In genomic region chr19:57746580-57747471, GRCh38 we compare ENCODE assay signal across 1 cellular context.
A peak's percentile ranks its signal among the peaks of the same experiment; 100 is the strongest.
TF ChIP-seq lines count a peak whose summit lies in the region.

TSS of gene ZNF776 (plus strand) at chr19:57746815. CDS start at chr19:57747059, 244 bp downstream.

TF ChIP-seq in H1, 55 proteins besides CTCF, POLR2A, EP300 and RAD21 (continued from another document):
- TF ChIP-seq USF2 (IDR thresholded peaks at IDR 0.05; ENCODE audit: low read length) (no peak), TAF1 (IDR thresholded peaks at IDR 0.05; ENCODE audit: low read depth, low read length) (peak; percentile 79; the same call in 1 of the 2 replicates), POLR2AphosphoS5 (IDR thresholded peaks at IDR 0.05; ENCODE audit: low read depth, low read length) (peak; percentile 77), BACH1 (IDR thresholded peaks at IDR 0.05; ENCODE audit: low read length) (no peak), CHD2 (IDR thresholded peaks at IDR 0.05; ENCODE audit: low read length) (peak; percentile 82), SP4 (IDR thresholded peaks at IDR 0.05; ENCODE audit: low read length) (no peak), CHD7 (IDR thresholded peaks at IDR 0.05; ENCODE audit: insufficient replicate concordance, low read length) (no peak), SIRT6 (IDR thresholded peaks at IDR 0.05; ENCODE audit: low read length) (no peak), FOSL1 (IDR thresholded peaks at IDR 0.05; ENCODE audit: insufficient read depth, low read depth, low read length) (no peak), JUND (IDR thresholded peaks at IDR 0.05; ENCODE audit: low read length) (no peak), E2F6 (IDR thresholded peaks at IDR 0.05) (no peak), SP2 (IDR thresholded peaks at IDR 0.05; ENCODE audit: low read length) (peak; percentile 66; the same call in 1 of the 2 replicates), ATF2 (IDR thresholded peaks at IDR 0.05; ENCODE audit: low read length) (no peak), TBP (IDR thresholded peaks at IDR 0.05; ENCODE audit: low read depth, low read length) (peak; percentile 84), CHD1 (IDR thresholded peaks at IDR 0.05; ENCODE audit: low read depth, low read length) (no peak), NRF1 (IDR thresholded peaks at IDR 0.05; ENCODE audit: low read depth, low read length) (no peak), SIX5 (IDR thresholded peaks at IDR 0.05; ENCODE audit: low read depth, low read length) (peak; percentile 91), TCF12 (IDR thresholded peaks at IDR 0.05; ENCODE audit: low read depth, low read length) (0 out of 2 replicates have a peak, but pooled peaks have one; percentile 22), TEAD4 (IDR thresholded peaks at IDR 0.05; ENCODE audit: low read depth, low read length) (no peak), KDM1A (IDR thresholded peaks at IDR 0.05; ENCODE audit: borderline replicate concordance, low read length) (no peak), RFX5 (IDR thresholded peaks at IDR 0.05; ENCODE audit: borderline replicate concordance, low read depth, low read length) (no peak), ZNF274 (IDR thresholded peaks at IDR 0.05; ENCODE audit: borderline replicate concordance, extremely low read depth, low read length) (no peak), PHF8 (conservative IDR thresholded peaks at IDR 0.05; ENCODE audit: low read depth, low read length) (peak; percentile 86), CBX5 (IDR thresholded peaks at IDR 0.05; ENCODE audit: low read depth, low read length) (no peak), POU5F1 (IDR thresholded peaks at IDR 0.05; ENCODE audit: low read depth, low read length) (no peak), ATF3 (IDR thresholded peaks at IDR 0.05; ENCODE audit: insufficient read depth, low read depth, low read length) (no peak), BRCA1 (IDR thresholded peaks at IDR 0.05; ENCODE audit: low read depth, low read length) (no peak), SRF (IDR thresholded peaks at IDR 0.05; ENCODE audit: low read depth, low read length) (no peak), JUN (IDR thresholded peaks at IDR 0.05; ENCODE audit: low read depth, low read length) (no peak), HDAC2 (IDR thresholded peaks at IDR 0.05; ENCODE audit: borderline replicate concordance in 1 of 2, low read depth in 2 of 2, low read length in 2 of 2) (no peak), GABPA (IDR thresholded peaks at IDR 0.05; ENCODE audit: borderline replicate concordance, insufficient read depth, low read length) (peak; percentile 96), SP1 (IDR thresholded peaks at IDR 0.05; ENCODE audit: low read depth, low read length) (peak; percentile 95), CTBP2 (IDR thresholded peaks at IDR 0.05; ENCODE audit: borderline replicate concordance, insufficient read depth, insufficient read length, low read length) (no peak), BCL11A (IDR thresholded peaks at IDR 0.05; ENCODE audit: low read depth in 2 of 2, low read length in 2 of 2) (no peak), ASH2L (IDR thresholded peaks at IDR 0.05; ENCODE audit: low read length) (peak; percentile 89)
